ENCODE assay signal across 12 cellular contexts in genomic region chr12:46944104-46944503, GRCh38.
DNase-seq lines count a peak whose midpoint lies in the region; ATAC-seq, FAIRE-seq and TF ChIP-seq lines count a peak whose summit lies in the region.
"Had no signal": no experiment of that assay in that cellular context is flagged by ENCODE, and none has a peak within 500 bp of the region (broad histone marks: within the 10 kb centered on the region; RNA-seq: fewer than 3 reads in every experiment).

No MANE protein-coding gene starts in this region.

- TF ChIP-seq CTCF in A549 (IDR thresholded peaks at IDR 0.05) (no peak), H9 (conservative IDR thresholded peaks at IDR 0.05) (peak; percentile 25; the same call in 1 of the 3 replicates), foreskin fibroblast (IDR thresholded peaks at IDR 0.05; ENCODE audit: low read depth, low read length) (peak; percentile 34), GM20000 (IDR thresholded peaks at IDR 0.05; ENCODE audit: extremely low read depth, missing control alignments) (no peak)

- no peak overlapping the region for H2BK12ac ChIP-seq in H9 (ENCODE audit: insufficient read length, low read depth, low read length)

- H3K4ac ChIP-seq in H9 (ENCODE audit: low read depth, low read length) = no peak overlapping the region

- no peaks in the 10 kb centered on the region for H3K36me3 ChIP-seq in SJCRH30

- peak in 1 of 2 experiments; percentile 30; a peak in 2 of 5 replicates for TF ChIP-seq RAD21 in A549 (conservative IDR thresholded peaks at IDR 0.05 in 1 of 2, IDR thresholded peaks at IDR 0.05 in 1 of 2)

- H3T11ph ChIP-seq in H9 (ENCODE audit: low read length) = no peak overlapping the region

- peak; percentile 96 for FAIRE-seq in A549 (lab: Jason Lieb, UNC)

- H3K79me1 ChIP-seq in H9 (ENCODE audit: insufficient read depth, low read depth, low read length, poor library complexity, severe bottlenecking) = no peaks in the 10 kb centered on the region

- H2BK120ac ChIP-seq in H9 (ENCODE audit: low read depth, low read length, poor library complexity, severe bottlenecking) = no peak overlapping the region

- POLR2A ChIA-PET in A549 (lab: Yijun Ruan, JAX) = no interaction called here

- H3K9me3 ChIP-seq in A549 = no peaks in the 10 kb centered on the region
- no peaks in the 10 kb centered on the region for H3K9me3 ChIP-seq in H9 (ENCODE audit: control insufficient read depth, low read depth, low read length)
- H3K9me3 ChIP-seq in SJCRH30 (replicated peaks) = no peaks in the 10 kb centered on the region; the same call in 1 of the 2 replicates

- no peak overlapping the region for H2BK20ac ChIP-seq in H9 (ENCODE audit: low read depth, low read length, poor library complexity, severe bottlenecking)

- 0 out of 3 replicates have a peak, but pooled peaks cover 6% of the 10 kb centered on the region for H3K4me1 ChIP-seq in A549
- H3K4me1 ChIP-seq in H9 (ENCODE audit: insufficient read depth, low read length) = no peaks in the 10 kb centered on the region
- H3K4me1 ChIP-seq in SJCRH30 = peaks cover 41% of the 10 kb centered on the region

- H4K8ac ChIP-seq in H9 (replicated peaks; ENCODE audit: insufficient read length, low read depth, low read length) = no peak overlapping the region

- no peaks in the 10 kb centered on the region; the same call in 1 of the 2 replicates for H3K27me3 Mint-ChIP-seq in H9 (ENCODE audit: low read depth)
- H3K27me3 Mint-ChIP-seq: stimulated activated memory B cell treated with anti-CD40 and anti-IgM and Interleukin-4, amounts not matched to agents 10 μg/mL and 1 μg/mL and 100 μg/mL, for 72 hours had no signal

- H4K91ac ChIP-seq in H9 (ENCODE audit: insufficient read length, low read depth, low read length) = no peak overlapping the region

- H3K27ac Mint-ChIP-seq in H9 = no peak overlapping the region
- H3K27ac Mint-ChIP-seq: activated naive CD8-positive, alpha-beta T cell treated with anti-CD3 and anti-CD28 coated beads, Interleukin-2, amount 10 ng/mL, durations not matched to agents 7 days and 5 days; stimulated activated memory B cell treated with anti-CD40 and anti-IgM and Interleukin-4, amounts not matched to agents 10 μg/mL and 1 μg/mL and 100 μg/mL, for 72 hours had no signal

- no peak overlapping the region for H3K56ac ChIP-seq in H9 (ENCODE audit: insufficient read length, low read depth, low read length)

- H3K9me3 Mint-ChIP-seq in H9 = no peaks in the 10 kb centered on the region
- H3K9me3 Mint-ChIP-seq: stimulated activated memory B cell treated with anti-CD40 and anti-IgM and Interleukin-4, amounts not matched to agents 10 μg/mL and 1 μg/mL and 100 μg/mL, for 72 hours had no signal

- no peaks in the 10 kb centered on the region for H3K36me3 Mint-ChIP-seq in H9 (ENCODE audit: insufficient read depth in 1 of 3, low read depth in 3 of 3)
- H3K36me3 Mint-ChIP-seq: activated naive CD8-positive, alpha-beta T cell treated with anti-CD3 and anti-CD28 coated beads, Interleukin-2, amount 10 ng/mL, durations not matched to agents 7 days and 5 days; stimulated activated memory B cell treated with anti-CD40 and anti-IgM and Interleukin-4, amounts not matched to agents 10 μg/mL and 1 μg/mL and 100 μg/mL, for 72 hours had no signal

- no peak overlapping the region for H3K4me3 ChIP-seq in A549
- no peak overlapping the region for H3K4me3 ChIP-seq in SJCRH30
- no peak overlapping the region for H3K4me3 ChIP-seq in foreskin fibroblast (ENCODE audit: low read depth in 1 of 2, low read length in 2 of 2)

- H3K14ac ChIP-seq in H9 (ENCODE audit: insufficient read depth, low read length) = no peak overlapping the region

- no peaks in the 10 kb centered on the region for H3K23me2 ChIP-seq in H9 (ENCODE audit: insufficient read length, low read depth, low read length, poor library complexity, severe bottlenecking)

- H4K20me1 ChIP-seq in H9 (ENCODE audit: control insufficient read depth, insufficient read depth, insufficient read length) = no peaks in the 10 kb centered on the region

- no peak overlapping the region for H2BK15ac ChIP-seq in H9 (ENCODE audit: low read depth, low read length)

- H2BK5ac ChIP-seq in H9 (ENCODE audit: insufficient read length, low read length) = no peak overlapping the region

- no peak overlapping the region for H3K9ac ChIP-seq in H9 (ENCODE audit: extremely low read depth, insufficient read length, low read length)

- H4K5ac ChIP-seq in H9 (ENCODE audit: insufficient read length, low read depth, low read length) = no peak overlapping the region

- no peak overlapping the region for H3K4me3 Mint-ChIP-seq in H9
- H3K4me3 Mint-ChIP-seq: activated naive CD8-positive, alpha-beta T cell treated with anti-CD3 and anti-CD28 coated beads, Interleukin-2, amount 10 ng/mL, durations not matched to agents 7 days and 5 days; stimulated activated memory B cell treated with anti-CD40 and anti-IgM and Interleukin-4, amounts not matched to agents 10 μg/mL and 1 μg/mL and 100 μg/mL, for 72 hours had no signal

- no peaks in the 10 kb centered on the region for H3K27me3 ChIP-seq in H9 (ENCODE audit: insufficient read depth, low read length)
- H3K27me3 ChIP-seq in SJCRH30 = no peaks in the 10 kb centered on the region

- H3K27ac ChIP-seq in A549 (no peak overlapping the region), H9 (ENCODE audit: insufficient read length, low read depth, low read length) (no peak overlapping the region), SJCRH30 (peak overlapping the region; percentile 82)

- no peak overlapping the region for H2AFZ ChIP-seq in H9 (ENCODE audit: low read length)

- no peaks in the 10 kb centered on the region for H3K79me2 ChIP-seq in H9 (ENCODE audit: insufficient read depth, low read length)

- CTCF ChIA-PET in A549 (lab: Yijun Ruan, JAX) = interaction anchor here (0.6 to 4.4 kb wide), 5 partner anchors 10 to 873 kb away, joined by 3 to 20 read pairs (median 4); no protein-coding TSS in a partner anchor

- no peak overlapping the region for H3K23ac ChIP-seq in H9 (ENCODE audit: insufficient read length, low read depth, low read length)

- no peak overlapping the region for H3K18ac ChIP-seq in H9 (ENCODE audit: insufficient read length, low read depth, low read length)

- H2AK5ac ChIP-seq in H9 (ENCODE audit: insufficient read length, low read length) = no peak overlapping the region

- H3K4me1 Mint-ChIP-seq in H9 = no peaks in the 10 kb centered on the region
- H3K4me1 Mint-ChIP-seq: stimulated activated memory B cell treated with anti-CD40 and anti-IgM and Interleukin-4, amounts not matched to agents 10 μg/mL and 1 μg/mL and 100 μg/mL, for 72 hours had no signal

- H3K4me2 ChIP-seq in A549 (no peak overlapping the region), H9 (ENCODE audit: insufficient read depth, insufficient read length, low read length) (no peak overlapping the region)

- no peak for TF ChIP-seq POLR2A in A549 (IDR thresholded peaks at IDR 0.05; ENCODE audit: low read length)

- DNase-seq in A549 (ENCODE audit: low read depth in 1 of 2, low spot score in 1 of 2) (peak in 1 of 2 experiments; percentile 71), H9 (no peak), SJCRH30 (peak; percentile 35 to 59), foreskin fibroblast (peak; percentile 53 to 72), NCI-H510A (lab: John Stamatoyannopoulos, UW) (no peak), ecto neural progenitor cell (ENCODE audit: low spot score) (no peak), GM20000 (ENCODE audit: low spot score) (no peak), LoVo (ENCODE audit: low spot score) (no peak)
- DNase-seq: activated naive CD8-positive, alpha-beta T cell treated with anti-CD3 and anti-CD28 coated beads, Interleukin-2, amount 10 ng/mL, durations not matched to agents 7 days and 5 days; hippocampal formation; NCI-H187 had no signal

- ATAC-seq in A549 = peak; percentile 74 to 75
- ATAC-seq: stimulated activated memory B cell treated with anti-CD40 and anti-IgM and Interleukin-4, amounts not matched to agents 10 μg/mL and 1 μg/mL and 100 μg/mL, for 72 hours had no signal

- no peak for TF ChIP-seq EP300 in A549 (IDR thresholded peaks at IDR 0.05)

- 16% methylated on average over 2 of the region's 2 CpGs for WGBS in A549 (ENCODE audit: missing lambda C conversion rate)
- no CpG with 5 or more reads among the region's 2 CpGs for WGBS in H9 (ENCODE audit: extremely low coverage, insufficient read length, low lambda C conversion rate)

TF ChIP-seq in A549, 52 proteins besides CTCF, POLR2A, EP300 and RAD21 (continues in another document):
- TF ChIP-seq CEBPB (IDR thresholded peaks at IDR 0.05) (no peak), HES2 (IDR thresholded peaks at IDR 0.05) (no peak), SMC3 (IDR thresholded peaks at IDR 0.05) (0 out of 3 replicates have a peak, but pooled peaks have one; percentile 14), MAX (IDR thresholded peaks at IDR 0.05) (peak; percentile 75), HEYL (CRISPR knock-in tag; IDR thresholded peaks at IDR 0.05) (no peak), BCL3 (IDR thresholded peaks at IDR 0.05) (no peak), MAFK (IDR thresholded peaks at IDR 0.05; ENCODE audit: partially characterized antibody) (peak; percentile 92), USF2 (IDR thresholded peaks at IDR 0.05) (peak; percentile 7; the same call in 1 of the 2 replicates), BHLHE40 (IDR thresholded peaks at IDR 0.05; ENCODE audit: low read depth, low read length) (0 out of 2 replicates have a peak, but pooled peaks have one; percentile 4)

Comparison
In these comparisons a context has a peak if more than half of its experiments do, and no peak if none do; other contexts are left out.
1. DNase-seq: peak in SJCRH30 (2 of 2) and foreskin fibroblast (2 of 2); none in H9 (single experiment), NCI-H510A (single experiment), ecto neural progenitor cell (single experiment), GM20000 (single experiment) and LoVo (single experiment).
2. CTCF ChIP-seq: peak in H9 (single experiment) and foreskin fibroblast (single experiment); none in A549 (single experiment) and GM20000 (single experiment).